8 cellular contexts compared by ENCODE assay signal in the genomic region with DNA sequence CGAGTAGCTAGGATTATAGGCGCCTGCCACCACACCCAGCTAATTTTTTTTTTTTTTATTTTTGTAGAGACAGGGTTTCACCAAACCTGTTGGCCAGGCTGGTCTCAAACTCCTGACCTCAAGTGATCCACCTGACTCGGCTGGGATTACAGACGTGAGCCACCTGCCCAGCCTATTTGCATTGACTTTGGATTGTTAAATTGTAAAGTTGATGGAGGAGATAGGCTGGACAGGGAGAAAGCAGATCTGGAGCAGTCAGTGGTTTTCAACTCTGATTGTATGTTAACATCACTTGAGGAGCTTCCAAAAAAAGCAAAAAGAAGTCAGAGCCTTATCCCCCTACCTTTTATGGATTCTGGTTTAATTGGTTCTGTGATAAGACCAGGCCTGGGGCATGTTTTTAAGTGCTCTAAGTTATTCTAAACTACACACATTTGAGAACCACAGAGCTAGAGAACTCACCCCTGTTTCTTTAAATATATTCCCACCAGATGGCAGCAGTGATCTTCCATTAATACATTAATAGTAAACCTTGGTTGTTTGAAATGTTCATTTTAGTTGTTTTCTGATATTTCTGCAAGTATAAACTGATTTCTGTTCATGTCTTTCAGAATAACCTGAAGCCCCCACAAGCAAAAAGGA. TPM values are rescaled to one million over a fixed set of nuclear protein-coding genes. Genes with fewer than 3 reads are reported as not detected.
DNase-seq lines count a peak whose midpoint lies in the region; ATAC-seq, FAIRE-seq and TF ChIP-seq lines count a peak whose summit lies in the region.

No MANE protein-coding gene starts in this region.

- no peak for FAIRE-seq in HTR-8/SVneo (lab: Jason Lieb, UNC)

- WGBS in liver = 71% methylated on average over 4 of the region's 4 CpGs

- H3K36me3 ChIP-seq in liver (ENCODE audit: control insufficient read depth in 4 of 4, insufficient read depth in 3 of 4, low read depth in 1 of 4, low read length in 3 of 4) = peaks cover 7 to 71% (median 56%) of the 10 kb centered on the region in 4 donors

- peak; percentile 69 for TF ChIP-seq CTCF in VCaP (conservative IDR thresholded peaks at IDR 0.05)
- TF ChIP-seq CTCF in liver (IDR thresholded peaks at IDR 0.05; ENCODE audit: low read depth, low read length, missing input control) = peak; percentile 26
- TF ChIP-seq CTCF in GM20000 (IDR thresholded peaks at IDR 0.05; ENCODE audit: extremely low read depth, missing control alignments) = no peak

- H3K4me3 ChIP-seq in Jurkat, Clone E6-1 (ENCODE audit: low read length) = no peak overlapping the region
- H3K4me3 ChIP-seq in liver (ENCODE audit: low read depth in 1 of 3, low read length in 3 of 3) = no peak overlapping the region

- H3K4me1 ChIP-seq in liver (ENCODE audit: control insufficient read depth in 4 of 4, insufficient read depth in 4 of 4, low read length in 3 of 4) = peaks cover 0 to 2% (median 0%) of the 10 kb centered on the region in 4 donors

- ATAC-seq in GM21619 (IDR thresholded peaks at IDR 0.05; ENCODE audit: unreplicated experiment) = no peak

- H3K27ac ChIP-seq in VCaP (peak overlapping the region; percentile 40), liver (ENCODE audit: low read depth in 1 of 2, low read length in 2 of 2) (no peak overlapping the region)

- peak; percentile 69 to 73 for TF ChIP-seq RAD21 in liver (IDR thresholded peaks at IDR 0.05)

- no peaks in the 10 kb centered on the region for H3K9me3 ChIP-seq in liver (ENCODE audit: control insufficient read depth in 4 of 4, low read length in 3 of 4)

- peak; percentile 45 for DNase-seq in CD1c-positive myeloid dendritic cell (ENCODE audit: extremely low spot score)
- DNase-seq in Jurkat, Clone E6-1 (ENCODE audit: low read depth, low spot score) = peak; percentile 53
- no peak for DNase-seq in HTR-8/SVneo (ENCODE audit: insufficient read length, low spot score)
- no peak for DNase-seq in NCI-H1436 treated with DMSO at 0.1 percent for 48 hours (lab: John Stamatoyannopoulos, UW)
- no peak for DNase-seq in GM20000 (ENCODE audit: low spot score)

- H3K27me3 ChIP-seq in liver (ENCODE audit: control insufficient read depth in 4 of 4, insufficient read depth in 4 of 4, low read length in 3 of 4) = no peaks in the 10 kb centered on the region

- H3K9ac ChIP-seq in liver (ENCODE audit: low read depth in 1 of 2, low read length in 2 of 2) = no peak overlapping the region

TF ChIP-seq in liver, 16 proteins besides CTCF, POLR2A, EP300 and RAD21:
- no peak for TF ChIP-seq FOXA1 (IDR thresholded peaks at IDR 0.05)

RNA-seq across cellular contexts. Expression of a gene that starts 7.5 kb away (rescaled TPM):
- 22.8 TPM for polyA plus RNA-seq in Jurkat, Clone E6-1 (2012; ENCODE audit: insufficient read depth, insufficient read length)
- total RNA-seq in liver = 1 to 10 TPM; 8.2 TPM
- 1 to 10 TPM; 3.3 to 8.1 TPM for polyA plus RNA-seq in liver

RNA-seq across cellular contexts. Expression of a gene that starts 15.3 kb away (rescaled TPM):
- polyA plus RNA-seq in Jurkat, Clone E6-1 (2012; ENCODE audit: insufficient read depth, insufficient read length) = 20.9 TPM
- 10 to 100 TPM in 1 of 2 donors, 1 to 10 TPM in 1; 9.8 to 10.4 TPM for total RNA-seq in liver
- polyA plus RNA-seq in liver = 1 to 10 TPM; 1.8 to 3.7 TPM

RNA-seq across cellular contexts. Expression of a gene that starts 54.0 kb away (rescaled TPM):
- 36.4 TPM for polyA plus RNA-seq in Jurkat, Clone E6-1 (2012; ENCODE audit: insufficient read depth, insufficient read length)
- total RNA-seq in liver = 1 to 10 TPM; 4.7 to 8.3 TPM
- 1 to 10 TPM; 3.9 to 9.0 TPM for polyA plus RNA-seq in liver

Comparison
In these comparisons a context has a peak if more than half of its experiments do, and no peak if none do; other contexts are left out.
1. DNase-seq: peak in CD1c-positive myeloid dendritic cell (single experiment) and Jurkat, Clone E6-1 (single experiment); none in HTR-8/SVneo (single experiment), NCI-H1436 treated with DMSO at 0.1 percent for 48 hours (single experiment) and GM20000 (single experiment).